In the genomic region with DNA sequence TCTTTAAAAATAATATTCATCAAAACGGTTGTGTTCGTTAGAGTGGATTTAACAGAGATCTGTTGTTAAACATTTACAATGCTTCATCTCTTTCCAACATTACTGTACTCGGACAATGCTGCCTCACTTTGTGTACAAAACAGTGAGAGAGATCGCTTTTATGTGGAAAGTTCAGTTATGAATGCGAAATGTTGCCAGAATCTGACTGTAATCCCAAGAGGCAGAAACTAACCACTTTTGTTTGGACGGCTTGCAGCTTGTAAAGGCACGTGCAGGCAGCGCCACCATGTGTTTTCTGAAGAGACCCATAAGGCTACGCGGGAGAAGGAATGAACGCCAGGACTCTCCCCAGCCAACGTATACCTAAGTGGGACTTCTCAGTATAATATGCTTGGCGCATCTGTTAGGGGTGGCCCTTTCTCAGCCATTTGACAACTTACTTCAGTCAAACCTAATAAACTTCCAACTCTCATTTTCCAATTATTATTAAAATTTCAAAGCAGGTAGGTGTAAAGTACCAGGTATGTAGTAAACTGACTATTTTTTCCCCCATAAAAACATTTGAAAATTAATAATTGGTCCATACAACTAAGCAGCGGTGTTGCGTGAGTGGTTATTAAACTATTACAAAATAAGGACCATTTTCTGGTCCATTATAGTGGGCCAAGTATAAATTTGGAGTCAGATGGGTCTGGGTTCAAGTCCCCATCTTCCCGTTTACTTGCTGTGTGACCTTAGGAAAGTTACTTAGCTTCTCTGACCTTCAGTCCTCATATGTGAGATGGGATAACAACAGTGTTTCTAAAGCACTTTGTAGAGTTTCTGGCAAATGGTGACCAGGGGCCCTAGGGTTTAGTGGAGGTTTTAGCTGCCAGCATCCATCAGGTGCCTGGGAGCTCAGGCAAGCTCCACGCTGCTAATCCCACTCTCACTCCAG, we compare ENCODE assay signal across 8 cellular contexts. TPM values are rescaled to one million over a fixed set of nuclear protein-coding genes. Genes with fewer than 3 reads are reported as not detected.
DNase-seq lines count a peak whose midpoint lies in the region; ATAC-seq and TF ChIP-seq lines count a peak whose summit lies in the region.

No MANE protein-coding gene starts in this region.

- H3K36me3 ChIP-seq in transverse colon, result no peaks in the 10 kb centered on the region

- no peak for TF ChIP-seq EP300 in transverse colon (IDR thresholded peaks at IDR 0.05; ENCODE audit: low read depth)

- no peaks in the 10 kb centered on the region for H3K9me3 ChIP-seq in transverse colon

- no peak for TF ChIP-seq POLR2A in transverse colon (IDR thresholded peaks at IDR 0.05)

- WGBS in transverse colon (ENCODE audit: low coverage in 1 of 2), 2 donors, result 23% methylated on average over 9 to 17 of the region's 17 CpGs

- peak overlapping the region in 3 of 4 donors; percentile 10 to 65 (median 26) for H3K27ac ChIP-seq in transverse colon

- no peaks in the 10 kb centered on the region for H3K27me3 ChIP-seq in transverse colon

- TF ChIP-seq CTCF in LNCaP clone FGC (IDR thresholded peaks at IDR 0.05; ENCODE audit: control insufficient read depth, extremely low read depth, insufficient read depth) (peak; percentile 95), foreskin fibroblast (IDR thresholded peaks at IDR 0.05; ENCODE audit: low read depth, low read length) (peak; percentile 79), transverse colon (IDR thresholded peaks at IDR 0.05) (peak; percentile 62 to 77 (median 67))

- peaks cover 0 to 28% (median 9%) of the 10 kb centered on the region in 4 donors for H3K4me1 ChIP-seq in transverse colon

- intact Hi-C loops in transverse colon (cut with DNase I; ENCODE audit: low total_unique reads), result loop anchor here (5.0 kb wide), 1 partner anchor 548 kb away; no protein-coding TSS in a partner anchor

- in situ Hi-C loops in Caki2 (cut with HindIII; ENCODE audit: low pct_unique_long_range_greater_than_20kb, low sequenced_read_pairs), result no loop called here
- in situ Hi-C loops in transverse colon (cut with MboI; ENCODE audit: low pct_ligation_motif_present in 1 of 4, low pct_unique_long_range_greater_than_20kb in 1 of 4, low sequenced_read_pairs in 3 of 4), result loop anchor here (5.0 to 25.0 kb wide), 3 partner anchors 108 to 548 kb away; no protein-coding TSS in a partner anchor

- H3K4me3 ChIP-seq in LNCaP clone FGC (ENCODE audit: low read depth, low read length) (no peak overlapping the region), foreskin fibroblast (ENCODE audit: low read depth in 1 of 2, low read length in 2 of 2) (peak overlapping the region; percentile 3 to 13), transverse colon (no peak overlapping the region)

- peak; percentile 27 for DNase-seq in Caki2 (ENCODE audit: low read depth)
- DNase-seq in LNCaP clone FGC (ENCODE audit: low read depth), result peak; percentile 85
- DNase-seq in RKO (ENCODE audit: low spot score), result peak; percentile 83
- DNase-seq in activated effector memory CD4-positive, alpha-beta T cell treated with anti-CD3 and anti-CD28 coated beads, Interleukin-2, amount 50 U/mL, for 16 hours, result peak; percentile 78
- peak; percentile 86 to 96 for DNase-seq in foreskin fibroblast
- peak in 52 of 56 donors; percentile 18 to 90 (median 63) for DNase-seq in nucleus accumbens (lab: John Stamatoyannopoulos, UW)
- DNase-seq in transverse colon, result peak; percentile 84

- ATAC-seq in GM21515 (IDR thresholded peaks at IDR 0.05; ENCODE audit: unreplicated experiment), result peak; percentile 74

RNA-seq across cellular contexts. Expression of a gene that starts 5.6 kb away (rescaled TPM):
- total RNA-seq in Caki2 (2014; rRNA removed; shearing (Covaris generic); ENCODE audit: low replicate concordance), result 27.8 and 34.6 TPM in 2 replicates
- total RNA-seq in transverse colon, result 10 to 100 TPM; 28.9 to 47.5 (median 41.1) TPM

Comparison
In these comparisons a context has a peak if more than half of its experiments do, and no peak if none do; other contexts are left out.
1. DNase-seq: peak in every context shown above with its lines; median percentile 91 in foreskin fibroblast; 85 in LNCaP clone FGC; 84 in transverse colon; 83 in RKO; 78 in activated effector memory CD4-positive, alpha-beta T cell treated with anti-CD3 and anti-CD28 coated beads, Interleukin-2, amount 50 U/mL, for 16 hours; 63 in nucleus accumbens; 27 in Caki2.
2. H3K4me3 ChIP-seq: peak in foreskin fibroblast (2 of 2); none in LNCaP clone FGC (single experiment) and transverse colon (0 of 4).
3. Peak in every context shown above with its lines, with median percentiles within 50 percentile points of each other: CTCF ChIP-seq.